In genomic region chr10:32961343-32961891, GRCh38 we compare ENCODE assay signal across 11 cellular contexts. TPM values are rescaled to one million over a fixed set of nuclear protein-coding genes. Genes with fewer than 3 reads are reported as not detected.
A peak's percentile ranks its signal among the peaks of the same experiment; 100 is the strongest.
DNase-seq lines count a peak whose midpoint lies in the region; ATAC-seq, FAIRE-seq and TF ChIP-seq lines count a peak whose summit lies in the region.
"Had no signal": no experiment of that assay in that cellular context is flagged by ENCODE, and none has a peak within 500 bp of the region (broad histone marks: within the 10 kb centered on the region; RNA-seq: fewer than 3 reads in every experiment).

No MANE protein-coding gene starts in this region.

- H3K9ac ChIP-seq in HUES6 (ENCODE audit: low read length) (peak overlapping the region; percentile 54), keratinocyte (ENCODE audit: control insufficient read depth, extremely low read depth, insufficient read depth, low read length) (peak overlapping the region; percentile 66)

- intact Hi-C loops in activated B cell treated with CpG ODN at 0.5 μM for 24 hours (cut with micrococcal nuclease), result loop anchor here (1.0 kb wide), 1 partner anchor 173 kb away; no protein-coding TSS in a partner anchor

- peak overlapping the region; percentile 29 for H3K27ac ChIP-seq in HUES6 (ENCODE audit: low read depth, low read length)
- H3K27ac ChIP-seq in keratinocyte (ENCODE audit: control insufficient read depth, insufficient read depth, low read length), result peak overlapping the region; percentile 83

- H3K4me3 Mint-ChIP-seq in activated B cell treated with CpG ODN at 0.5 μM for 24 hours, result peak overlapping the region; percentile 48
- H3K4me3 Mint-ChIP-seq in stimulated activated naive B cell treated with anti-CD40 and anti-IgM and Interleukin-4, amounts not matched to agents 10 μg/mL and 1 μg/mL and 100 μg/mL, for 72 hours, result peak overlapping the region in 1 of 2 donors; percentile 11
- peak overlapping the region in 1 of 10 donors; percentile 26 for H3K4me3 Mint-ChIP-seq in naive thymus-derived CD8-positive, alpha-beta T cell

- H4K20me1 ChIP-seq in keratinocyte (ENCODE audit: control insufficient read depth, extremely low read depth, insufficient read depth, low read length), result no peaks in the 10 kb centered on the region

- POLR2A ChIA-PET in activated B cell treated with CpG ODN at 0.5 μM for 24 hours (lab: Charles Lee), result interaction anchor here (0.6 to 1.4 kb wide), 4 partner anchors 10 to 623 kb away, joined by 3 to 8 read pairs (median 4); no protein-coding TSS in a partner anchor
- POLR2A ChIA-PET in naive thymus-derived CD8-positive, alpha-beta T cell (lab: Charles Lee), result no interaction called here

- H3K9me3 ChIP-seq in HUES6 (ENCODE audit: control insufficient read depth, insufficient read depth, low read depth, low read length), result no peaks in the 10 kb centered on the region
- H3K9me3 ChIP-seq in keratinocyte (ENCODE audit: control insufficient read depth, low read depth, low read length), result no peaks in the 10 kb centered on the region
- H3K9me3 ChIP-seq: mucosa of descending colon had no signal

- H3K4me3 ChIP-seq in HUES6 (ENCODE audit: low read depth, low read length), result peak overlapping the region; percentile 27; the same call in 1 of the 2 replicates
- H3K4me3 ChIP-seq in keratinocyte (ENCODE audit: control insufficient read depth in 2 of 3, extremely low read depth in 1 of 3, insufficient read depth in 2 of 3, low read depth in 1 of 3, low read length in 3 of 3), result peak overlapping the region in 2 of 3 experiments; percentile 44 to 62
- H3K4me3 ChIP-seq: mucosa of descending colon had no signal

- peaks cover 45% of the 10 kb centered on the region for H3K79me2 ChIP-seq in keratinocyte (ENCODE audit: control insufficient read depth, insufficient read depth, low read length)

- no peaks in the 10 kb centered on the region for H3K9me1 ChIP-seq in keratinocyte (ENCODE audit: control insufficient read depth, extremely low read depth, insufficient read depth, low read length)

- H3K4me1 Mint-ChIP-seq in activated B cell treated with CpG ODN at 0.5 μM for 24 hours, result peaks cover 46% of the 10 kb centered on the region
- peaks cover 11 to 28% of the 10 kb centered on the region in 2 donors for H3K4me1 Mint-ChIP-seq in stimulated activated naive B cell treated with anti-CD40 and anti-IgM and Interleukin-4, amounts not matched to agents 10 μg/mL and 1 μg/mL and 100 μg/mL, for 72 hours
- H3K4me1 Mint-ChIP-seq in naive thymus-derived CD8-positive, alpha-beta T cell, result peaks cover 5 to 44% (median 12%) of the 10 kb centered on the region in 4 donors

- peak overlapping the region; percentile 95 for H3K27ac Mint-ChIP-seq in activated B cell treated with CpG ODN at 0.5 μM for 24 hours
- H3K27ac Mint-ChIP-seq in stimulated activated naive B cell treated with anti-CD40 and anti-IgM and Interleukin-4, amounts not matched to agents 10 μg/mL and 1 μg/mL and 100 μg/mL, for 72 hours, result no peak overlapping the region
- no peak overlapping the region for H3K27ac Mint-ChIP-seq in naive thymus-derived CD8-positive, alpha-beta T cell

- dilution Hi-C loops in keratinocyte (cut with MboI; ENCODE audit: extremely low pct_ligation_motif_present, low sequenced_read_pairs), result no loop called here

- no peak for DNase-seq in activated B cell treated with CpG ODN at 0.5 μM for 24 hours
- no peak for DNase-seq in keratinocyte (ENCODE audit: low read depth, low spot score)
- no peak for DNase-seq in stimulated activated naive B cell treated with anti-CD40 and anti-IgM and Interleukin-4, amounts not matched to agents 10 μg/mL and 1 μg/mL and 100 μg/mL, for 72 hours
- no peak for DNase-seq in activated naive CD4-positive, alpha-beta T cell (lab: John Stamatoyannopoulos, UW)
- no peak for DNase-seq in NCI-H2081 (lab: John Stamatoyannopoulos, UW)
- no peak for DNase-seq in ureter (ENCODE audit: low spot score)
- no peak for DNase-seq in naive thymus-derived CD8-positive, alpha-beta T cell
- DNase-seq: mucosa of descending colon, NCI-H1436 had no signal

- no peak for TF ChIP-seq CTCF in activated B cell treated with CpG ODN at 0.5 μM for 24 hours (IDR thresholded peaks at IDR 0.05)
- TF ChIP-seq CTCF in keratinocyte (optimal IDR thresholded peaks at IDR 0.05 in 1 of 3, IDR thresholded peaks at IDR 0.05 in 1 of 3, conservative IDR thresholded peaks at IDR 0.05 in 1 of 3; ENCODE audit: extremely low read depth in 1 of 3, insufficient read depth in 2 of 3, low read length in 3 of 3), result no peak

- H3K27me3 ChIP-seq in HUES6 (ENCODE audit: control insufficient read depth, insufficient read depth, low read length) (no peaks in the 10 kb centered on the region), keratinocyte (ENCODE audit: control insufficient read depth, extremely low read depth, insufficient read depth, low read length) (no peaks in the 10 kb centered on the region)

- peaks cover 41% of the 10 kb centered on the region for H3K4me1 ChIP-seq in HUES6 (ENCODE audit: control insufficient read depth, insufficient read depth, low read length)
- peaks cover 26% of the 10 kb centered on the region for H3K4me1 ChIP-seq in keratinocyte (ENCODE audit: control insufficient read depth, extremely low read depth, insufficient read depth, low read length)

- H3K36me3 ChIP-seq in HUES6 (ENCODE audit: control insufficient read depth, insufficient read depth, low read length), result no peaks in the 10 kb centered on the region
- H3K36me3 ChIP-seq in keratinocyte (ENCODE audit: control insufficient read depth in 2 of 2, extremely low read depth in 1 of 2, insufficient read depth in 2 of 2, low read length in 2 of 2), result no peaks in the 10 kb centered on the region

- no peak overlapping the region for H2AFZ ChIP-seq in keratinocyte (ENCODE audit: control insufficient read depth, low read length)

- FAIRE-seq in keratinocyte (lab: Jason Lieb, UNC), result no peak
- FAIRE-seq: colon had no signal

- H3K9me3 Mint-ChIP-seq in activated B cell treated with CpG ODN at 0.5 μM for 24 hours, result no peaks in the 10 kb centered on the region
- no peaks in the 10 kb centered on the region for H3K9me3 Mint-ChIP-seq in stimulated activated naive B cell treated with anti-CD40 and anti-IgM and Interleukin-4, amounts not matched to agents 10 μg/mL and 1 μg/mL and 100 μg/mL, for 72 hours
- H3K9me3 Mint-ChIP-seq in naive thymus-derived CD8-positive, alpha-beta T cell, result no peaks in the 10 kb centered on the region

- H3K36me3 Mint-ChIP-seq in activated B cell treated with CpG ODN at 0.5 μM for 24 hours (ENCODE audit: low read depth), result peaks cover 2% of the 10 kb centered on the region
- H3K36me3 Mint-ChIP-seq in stimulated activated naive B cell treated with anti-CD40 and anti-IgM and Interleukin-4, amounts not matched to agents 10 μg/mL and 1 μg/mL and 100 μg/mL, for 72 hours, result peaks cover 2 to 3% of the 10 kb centered on the region in 2 donors
- peaks cover 0 to 2% (median 2%) of the 10 kb centered on the region in 3 donors for H3K36me3 Mint-ChIP-seq in naive thymus-derived CD8-positive, alpha-beta T cell

- CTCF ChIA-PET in activated B cell treated with CpG ODN at 0.5 μM for 24 hours (lab: Charles Lee), result no interaction called here

- no peaks in the 10 kb centered on the region for H3K27me3 Mint-ChIP-seq in activated B cell treated with CpG ODN at 0.5 μM for 24 hours
- H3K27me3 Mint-ChIP-seq in stimulated activated naive B cell treated with anti-CD40 and anti-IgM and Interleukin-4, amounts not matched to agents 10 μg/mL and 1 μg/mL and 100 μg/mL, for 72 hours, result no peaks in the 10 kb centered on the region
- no peaks in the 10 kb centered on the region for H3K27me3 Mint-ChIP-seq in naive thymus-derived CD8-positive, alpha-beta T cell

- H3K4me2 ChIP-seq in keratinocyte (ENCODE audit: control insufficient read depth, extremely low read depth, insufficient read depth, low read depth, low read length), result peak overlapping the region; percentile 92

- peak; percentile 16 for ATAC-seq in activated B cell treated with CpG ODN at 0.5 μM for 24 hours (ENCODE audit: low read depth)
- peak; percentile 41 to 45 for ATAC-seq in stimulated activated naive B cell treated with anti-CD40 and anti-IgM and Interleukin-4, amounts not matched to agents 10 μg/mL and 1 μg/mL and 100 μg/mL, for 72 hours (replicated peaks)
- no peak for ATAC-seq in naive thymus-derived CD8-positive, alpha-beta T cell
- ATAC-seq: mucosa of descending colon had no signal

RNA-seq across cellular contexts. Expression of gene ITGB1, which starts 3.4 kb away (rescaled TPM):
- total RNA-seq in activated B cell treated with CpG ODN at 0.5 μM for 24 hours (80.3 and 87.4 TPM in 2 replicates), ureter (349 TPM)
- polyA plus RNA-seq in keratinocyte, result 1,026 to 1,445 TPM (median 1,030 TPM) in 3 replicates
- polyA plus RNA-seq in keratinocyte (2011; ENCODE audit: low read depth), result 511 TPM
- polyA plus RNA-seq in keratinocyte (2011; cell fraction: cytosol; rRNA removed), result 420 and 664 TPM in 2 replicates
- polyA plus RNA-seq in keratinocyte (2011; cell fraction: nucleus; rRNA removed), result 1,436 and 2,106 TPM in 2 replicates
- 328 and 1,010 TPM in 2 replicates for polyA plus RNA-seq in keratinocyte (2012; ENCODE audit: low replicate concordance)
- polyA minus RNA-seq in keratinocyte, result 361 to 979 TPM (median 522 TPM) in 3 replicates
- 475 TPM for polyA minus RNA-seq in keratinocyte (2011; cell fraction: cytosol; rRNA and poly(A)+ RNA removed)
- 1,567 and 2,524 TPM in 2 replicates for polyA minus RNA-seq in keratinocyte (2011; cell fraction: nucleus; rRNA and poly(A)+ RNA removed)
- total RNA-seq in naive thymus-derived CD8-positive, alpha-beta T cell, result 10 to 100 TPM; 34.2 to 34.6 TPM
- 100 to 1,000 TPM in 1 of 3 donors, 10 to 100 TPM in 2; 26.1 to 107 (median 28.9) TPM for polyA plus RNA-seq in naive thymus-derived CD8-positive, alpha-beta T cell

Comparison
In these comparisons a context has a peak if more than half of its experiments do, and no peak if none do; other contexts are left out.
1. ATAC-seq: peak in activated B cell treated with CpG ODN at 0.5 μM for 24 hours (single experiment) and stimulated activated naive B cell treated with anti-CD40 and anti-IgM and Interleukin-4, amounts not matched to agents 10 μg/mL and 1 μg/mL and 100 μg/mL, for 72 hours (2 of 2); none in naive thymus-derived CD8-positive, alpha-beta T cell (0 of 2).